In genomic region chr5:4113905-4114304, GRCh38 we compare ENCODE assay signal across 9 cellular contexts.
"Had no signal": no experiment of that assay in that cellular context is flagged by ENCODE, and none has a peak within 500 bp of the region (broad histone marks: within the 10 kb centered on the region; RNA-seq: fewer than 3 reads in every experiment).

No MANE protein-coding gene starts in this region.

- H3K4me3 ChIP-seq: GM23248, HAP-1 had no signal

- H3K27me3 Mint-ChIP-seq: IgD-negative memory B cell had no signal

- H3K4me1 Mint-ChIP-seq: IgD-negative memory B cell had no signal

- H3K36me3 Mint-ChIP-seq: IgD-negative memory B cell had no signal

- H3K4me1 ChIP-seq: HAP-1 had no signal

- H3K27ac Mint-ChIP-seq: HFFc6, IgD-negative memory B cell had no signal

- H3K9me3 ChIP-seq: HAP-1 had no signal

- H3K9ac ChIP-seq: GM23248 had no signal

- H3K4me3 Mint-ChIP-seq: HFFc6 had no signal

- H3K36me3 ChIP-seq: HAP-1 had no signal

- DNase-seq: GM23248, H7, HFFc6, Kasumi-1, KG1 had no signal

- H2AFZ ChIP-seq: GM23248 had no signal

- H3K27ac ChIP-seq: GM23248, HL-60 had no signal

- ATAC-seq: HCT116 had no signal
